In the genomic region with DNA sequence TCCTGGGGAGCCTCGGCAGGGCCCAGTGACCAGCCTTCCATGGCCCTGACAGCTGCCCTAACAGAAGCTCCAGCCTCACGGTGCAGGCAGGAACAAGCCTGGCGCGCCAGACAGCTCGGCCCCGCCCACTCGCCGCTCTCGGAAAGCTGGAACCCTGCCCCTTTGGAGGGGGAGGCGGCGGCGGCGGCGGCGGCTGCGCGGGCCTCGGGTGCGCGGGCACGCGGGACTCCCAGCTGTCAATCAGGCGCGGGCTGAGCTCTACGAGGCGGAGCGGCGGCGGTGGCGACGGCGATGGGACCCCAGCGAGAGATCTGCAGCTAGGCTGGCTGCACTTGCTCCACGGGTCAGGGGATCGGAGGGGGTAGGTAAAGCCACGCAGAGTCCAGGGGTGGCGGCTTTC, we compare ENCODE assay signal across 9 cellular contexts. TPM values are rescaled to one million over a fixed set of nuclear protein-coding genes. Genes with fewer than 3 reads are reported as not detected.
DNase-seq lines count a peak whose midpoint lies in the region; ATAC-seq, FAIRE-seq and TF ChIP-seq lines count a peak whose summit lies in the region.
"Had no signal": no experiment of that assay in that cellular context is flagged by ENCODE, and none has a peak within 500 bp of the region (broad histone marks: within the 10 kb centered on the region; RNA-seq: fewer than 3 reads in every experiment).

A gene with protein sequence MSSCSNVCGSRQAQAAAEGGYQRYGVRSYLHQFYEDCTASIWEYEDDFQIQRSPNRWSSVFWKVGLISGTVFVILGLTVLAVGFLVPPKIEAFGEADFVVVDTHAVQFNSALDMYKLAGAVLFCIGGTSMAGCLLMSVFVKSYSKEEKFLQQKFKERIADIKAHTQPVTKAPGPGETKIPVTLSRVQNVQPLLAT (plus strand): TSS at position 236 of the 400 bp plus-strand sequence. CDS start 8,113 bp downstream, outside the sequence.

- H3F3A ChIP-seq in neural cell (ENCODE audit: insufficient read depth, low read length, poor library complexity, severe bottlenecking) = no peaks in the 10 kb centered on the region

- no peak within 1 kb of the TSS for H3K4me3 ChIP-seq in bronchial epithelial cell (ENCODE audit: low read depth, low read length)
- peak within 1 kb of the TSS; percentile 67 for H3K4me3 ChIP-seq in neural cell (ENCODE audit: low read length)
- no peak within 1 kb of the TSS for H3K4me3 ChIP-seq in left lung

- H2AFZ ChIP-seq in neural cell (ENCODE audit: low read depth, low read length) = peak within 1 kb of the TSS; percentile 47

- no peaks in the 10 kb centered on the region for H3K4me1 ChIP-seq in left lung

- ATAC-seq in GM18511 (IDR thresholded peaks at IDR 0.05; ENCODE audit: unreplicated experiment) (no peak), GM18907 (IDR thresholded peaks at IDR 0.05; ENCODE audit: unreplicated experiment) (no peak), left lung (no peak)

- H3K9me3 ChIP-seq in neural cell (ENCODE audit: low read length) = no peaks in the 10 kb centered on the region
- no peaks in the 10 kb centered on the region for H3K9me3 ChIP-seq in left lung

- H3K4me2 ChIP-seq in neural cell (ENCODE audit: low read length) = peak within 1 kb of the TSS; percentile 88

- FAIRE-seq in bronchial epithelial cell (lab: Jason Lieb, UNC) = no peak

- no peaks in the 10 kb centered on the region for H3K79me2 ChIP-seq in neural cell (replicated peaks; ENCODE audit: insufficient read depth, low read length)

- peak within 1 kb of the TSS; percentile 48 for H3K27ac ChIP-seq in neural cell (ENCODE audit: low read length)
- no peak within 1 kb of the TSS for H3K27ac ChIP-seq in left lung

- in situ Hi-C loops in G401 (cut with HindIII; ENCODE audit: low sequenced_read_pairs) = no loop called here

- H4K20me1 ChIP-seq in neural cell (ENCODE audit: insufficient read depth) = no peaks in the 10 kb centered on the region

- no peaks in the 10 kb centered on the region for H3K27me3 ChIP-seq in bronchial epithelial cell (ENCODE audit: control insufficient read depth, insufficient read depth, low read length)
- H3K27me3 ChIP-seq in neural cell (ENCODE audit: insufficient read depth, low read depth, low read length) = no peaks in the 10 kb centered on the region
- peaks cover 5 to 34% of the 10 kb centered on the region in 2 donors for H3K27me3 ChIP-seq in left lung

- TF ChIP-seq RAD21 in neural cell (conservative IDR thresholded peaks at IDR 0.05) = peak; percentile 54

- no peaks in the 10 kb centered on the region for H3K36me3 ChIP-seq in bronchial epithelial cell (ENCODE audit: control insufficient read depth, insufficient read depth, low read length)
- H3K36me3 ChIP-seq in neural cell (ENCODE audit: insufficient read depth, low read length) = peaks cover 9% of the 10 kb centered on the region
- H3K36me3 ChIP-seq in left lung = no peaks in the 10 kb centered on the region

- no peak for TF ChIP-seq EP300 in neural cell (conservative IDR thresholded peaks at IDR 0.05; ENCODE audit: poor library complexity, severe bottlenecking)

- no peaks in the 10 kb centered on the region for H3K9me2 ChIP-seq in neural cell (ENCODE audit: insufficient read depth, low read length)

- H3K9ac ChIP-seq in neural cell (ENCODE audit: low read length) = peak within 1 kb of the TSS; percentile 63

- DNase-seq in G401 (ENCODE audit: low spot score) (peak; percentile 70), NCI-H2107 (lab: John Stamatoyannopoulos, UW) (peak; percentile 37), bronchial epithelial cell (ENCODE audit: low read depth) (peak; percentile 2), GF-D8 (lab: John Stamatoyannopoulos, UW) (no peak), left lung (no peak)

- intact Hi-C loops in left lung (cut with DNase I) = no loop called here

- no peak for TF ChIP-seq CTCF in bronchial epithelial cell (IDR thresholded peaks at IDR 0.05; ENCODE audit: insufficient read depth, low read length, severe bottlenecking)
- TF ChIP-seq CTCF in neural cell (IDR thresholded peaks at IDR 0.05; ENCODE audit: poor library complexity, severe bottlenecking) = no peak
- no peak for TF ChIP-seq CTCF in left lung (IDR thresholded peaks at IDR 0.05)

TF ChIP-seq in neural cell, 6 proteins besides CTCF, POLR2A, EP300 and RAD21:
- TF ChIP-seq TAF1 (IDR thresholded peaks at IDR 0.05; ENCODE audit: low read depth) (no peak), SMC3 (conservative IDR thresholded peaks at IDR 0.05; ENCODE audit: poor library complexity) (peak; percentile 52), EZH2 (IDR thresholded peaks at IDR 0.05; ENCODE audit: borderline replicate concordance, insufficient read depth, low read length, poor library complexity, severe bottlenecking) (no peak), POLR2AphosphoS5 (IDR thresholded peaks at IDR 0.05) (peak; percentile 73)
- TF ChIP-seq, protein P1, sequence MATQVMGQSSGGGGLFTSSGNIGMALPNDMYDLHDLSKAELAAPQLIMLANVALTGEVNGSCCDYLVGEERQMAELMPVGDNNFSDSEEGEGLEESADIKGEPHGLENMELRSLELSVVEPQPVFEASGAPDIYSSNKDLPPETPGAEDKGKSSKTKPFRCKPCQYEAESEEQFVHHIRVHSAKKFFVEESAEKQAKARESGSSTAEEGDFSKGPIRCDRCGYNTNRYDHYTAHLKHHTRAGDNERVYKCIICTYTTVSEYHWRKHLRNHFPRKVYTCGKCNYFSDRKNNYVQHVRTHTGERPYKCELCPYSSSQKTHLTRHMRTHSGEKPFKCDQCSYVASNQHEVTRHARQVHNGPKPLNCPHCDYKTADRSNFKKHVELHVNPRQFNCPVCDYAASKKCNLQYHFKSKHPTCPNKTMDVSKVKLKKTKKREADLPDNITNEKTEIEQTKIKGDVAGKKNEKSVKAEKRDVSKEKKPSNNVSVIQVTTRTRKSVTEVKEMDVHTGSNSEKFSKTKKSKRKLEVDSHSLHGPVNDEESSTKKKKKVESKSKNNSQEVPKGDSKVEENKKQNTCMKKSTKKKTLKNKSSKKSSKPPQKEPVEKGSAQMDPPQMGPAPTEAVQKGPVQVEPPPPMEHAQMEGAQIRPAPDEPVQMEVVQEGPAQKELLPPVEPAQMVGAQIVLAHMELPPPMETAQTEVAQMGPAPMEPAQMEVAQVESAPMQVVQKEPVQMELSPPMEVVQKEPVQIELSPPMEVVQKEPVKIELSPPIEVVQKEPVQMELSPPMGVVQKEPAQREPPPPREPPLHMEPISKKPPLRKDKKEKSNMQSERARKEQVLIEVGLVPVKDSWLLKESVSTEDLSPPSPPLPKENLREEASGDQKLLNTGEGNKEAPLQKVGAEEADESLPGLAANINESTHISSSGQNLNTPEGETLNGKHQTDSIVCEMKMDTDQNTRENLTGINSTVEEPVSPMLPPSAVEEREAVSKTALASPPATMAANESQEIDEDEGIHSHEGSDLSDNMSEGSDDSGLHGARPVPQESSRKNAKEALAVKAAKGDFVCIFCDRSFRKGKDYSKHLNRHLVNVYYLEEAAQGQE (IDR thresholded peaks at IDR 0.05; ENCODE audit: borderline replicate concordance) = no peak
TF ChIP-seq in neural cell: peak in this region for 2.

RNA-seq across cellular contexts. Expression of the gene that starts here (rescaled TPM):
- total RNA-seq in G401 (2014; rRNA removed; shearing (Covaris generic)) = not detected in 2 replicates
- total RNA-seq in bronchial epithelial cell (not detected in 2 replicates), left lung (not detected)
- polyA plus RNA-seq in neural cell = 23.1 and 24.5 TPM in 2 replicates
- polyA minus RNA-seq in neural cell = 17.3 and 22.2 TPM in 2 replicates
- total RNA-seq: activated CD8-positive, alpha-beta memory T cell treated with anti-CD3 and anti-CD28 coated beads for 36 hours had no signal

Comparison
In these comparisons a context has a peak if more than half of its experiments do, and no peak if none do; other contexts are left out.
1. Peak in DNase-seq in G401; RNA of the gene not detected or under 1 TPM.
2. Peak in DNase-seq in bronchial epithelial cell; RNA of the gene not detected or under 1 TPM.